ENCODE assay signal across 8 cellular contexts in the genomic region with DNA sequence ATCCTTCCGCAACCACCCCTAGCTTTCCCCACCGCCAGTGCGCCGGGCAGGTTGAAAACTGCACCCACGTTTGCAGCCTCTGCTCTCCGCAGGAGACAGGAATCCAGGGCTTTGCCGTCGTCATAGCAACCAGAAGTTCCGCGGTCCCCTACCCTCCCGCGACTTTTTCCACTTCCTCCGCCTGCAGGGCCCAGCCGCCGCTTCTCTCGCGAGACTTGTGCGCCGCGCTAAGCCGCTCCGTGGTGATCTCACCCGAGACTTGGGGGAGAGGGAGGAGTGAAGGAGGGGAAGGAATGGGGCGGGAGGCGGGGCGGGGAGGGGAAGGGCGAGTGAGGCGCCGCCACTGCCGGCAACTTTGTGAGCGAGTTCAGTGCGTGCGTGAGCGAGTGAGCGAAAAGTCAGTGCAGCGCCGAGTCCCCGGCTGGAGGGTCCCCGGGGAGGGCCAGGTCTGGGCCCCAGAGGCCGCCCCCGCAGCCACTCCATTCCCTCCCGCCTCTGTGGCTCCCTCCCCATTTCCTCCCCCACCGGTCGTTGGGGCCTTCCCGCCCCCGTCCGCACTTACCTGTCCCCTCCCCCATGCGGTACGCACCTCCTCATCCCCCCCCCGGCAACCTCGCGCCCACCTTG. TPM values are rescaled to one million over a fixed set of nuclear protein-coding genes. Genes with fewer than 3 reads are reported as not detected.
A peak's percentile ranks its signal among the peaks of the same experiment; 100 is the strongest.
DNase-seq lines count a peak whose midpoint lies in the region; ATAC-seq and TF ChIP-seq lines count a peak whose summit lies in the region.

A gene (plus strand): TSS at position 370 of the 627 bp plus-strand sequence.

- no peaks in the 10 kb centered on the region for H3K36me3 Mint-ChIP-seq in chondrocyte (ENCODE audit: low read depth)

- TF ChIP-seq CTCF in chondrocyte (IDR thresholded peaks at IDR 0.05), result no peak
- no peak for TF ChIP-seq CTCF in kidney epithelial cell (IDR thresholded peaks at IDR 0.05; ENCODE audit: insufficient read depth, low read length, poor library complexity, severe bottlenecking)

- H3K27me3 ChIP-seq in kidney epithelial cell (ENCODE audit: control insufficient read depth, insufficient read depth, low read length), result no peaks in the 10 kb centered on the region

- H3K27me3 Mint-ChIP-seq in chondrocyte (ENCODE audit: low read depth), result no peaks in the 10 kb centered on the region

- H3K9me3 Mint-ChIP-seq in chondrocyte (ENCODE audit: low read depth), result no peaks in the 10 kb centered on the region

- peak; percentile 96 for DNase-seq in AML-193 (lab: John Stamatoyannopoulos, UW)
- peak; percentile 88 for DNase-seq in NCI-H510A treated with DMSO at 0.1 percent for 48 hours (lab: John Stamatoyannopoulos, UW)
- DNase-seq in activated CD4-positive, alpha-beta T cell treated with anti-CD3 and anti-CD28 coated beads for 24 hours (ENCODE audit: low read depth in 2 of 2), result peak; percentile 95 to 96
- peak; percentile 99 for DNase-seq in chondrocyte (ENCODE audit: low spot score)
- DNase-seq in kidney epithelial cell (ENCODE audit: low read depth), result peak; percentile 92
- peak; percentile 96 to 97 for DNase-seq in stimulated activated CD4-positive, alpha-beta T cell treated with anti-CD3 and anti-CD28 coated beads, Interleukin-15, amount 100 ng/mL, for 48 hours (ENCODE audit: low read depth in 2 of 2)

- TF ChIP-seq POLR2A in GM19193 (IDR thresholded peaks at IDR 0.05; ENCODE audit: extremely low read depth, insufficient read depth, insufficient read length), result peak; percentile 90

- H3K36me3 ChIP-seq in kidney epithelial cell (ENCODE audit: control insufficient read depth, insufficient read depth, low read length), result no peaks in the 10 kb centered on the region

- H3K27ac Mint-ChIP-seq in chondrocyte (ENCODE audit: unreplicated experiment), result peak within 1 kb of the TSS; percentile 96

- H3K4me3 ChIP-seq in kidney epithelial cell (ENCODE audit: low read depth, low read length), result peak within 1 kb of the TSS; percentile 94

- H3K4me1 Mint-ChIP-seq in chondrocyte (ENCODE audit: low read depth), result peaks cover 42% of the 10 kb centered on the region

- peak; percentile 77 for ATAC-seq in HG03439 (IDR thresholded peaks at IDR 0.05; ENCODE audit: unreplicated experiment)

- H3K4me3 Mint-ChIP-seq in chondrocyte (ENCODE audit: unreplicated experiment), result peak within 1 kb of the TSS; percentile 95

RNA-seq across cellular contexts. Expression of the gene that starts here (rescaled TPM):
- total RNA-seq in chondrocyte (89.7 to 136 TPM (median 96.1 TPM) in 3 replicates), kidney epithelial cell (55.2 and 62.2 TPM in 2 replicates)

Comparison
In these comparisons a context has a peak if more than half of its experiments do, and no peak if none do; other contexts are left out.
1. Peak in every context shown above with its lines: DNase-seq, ATAC-seq and H3K4me3 ChIP-seq.